Comparison of ENCODE assay signal across 9 cellular contexts in the genomic region with DNA sequence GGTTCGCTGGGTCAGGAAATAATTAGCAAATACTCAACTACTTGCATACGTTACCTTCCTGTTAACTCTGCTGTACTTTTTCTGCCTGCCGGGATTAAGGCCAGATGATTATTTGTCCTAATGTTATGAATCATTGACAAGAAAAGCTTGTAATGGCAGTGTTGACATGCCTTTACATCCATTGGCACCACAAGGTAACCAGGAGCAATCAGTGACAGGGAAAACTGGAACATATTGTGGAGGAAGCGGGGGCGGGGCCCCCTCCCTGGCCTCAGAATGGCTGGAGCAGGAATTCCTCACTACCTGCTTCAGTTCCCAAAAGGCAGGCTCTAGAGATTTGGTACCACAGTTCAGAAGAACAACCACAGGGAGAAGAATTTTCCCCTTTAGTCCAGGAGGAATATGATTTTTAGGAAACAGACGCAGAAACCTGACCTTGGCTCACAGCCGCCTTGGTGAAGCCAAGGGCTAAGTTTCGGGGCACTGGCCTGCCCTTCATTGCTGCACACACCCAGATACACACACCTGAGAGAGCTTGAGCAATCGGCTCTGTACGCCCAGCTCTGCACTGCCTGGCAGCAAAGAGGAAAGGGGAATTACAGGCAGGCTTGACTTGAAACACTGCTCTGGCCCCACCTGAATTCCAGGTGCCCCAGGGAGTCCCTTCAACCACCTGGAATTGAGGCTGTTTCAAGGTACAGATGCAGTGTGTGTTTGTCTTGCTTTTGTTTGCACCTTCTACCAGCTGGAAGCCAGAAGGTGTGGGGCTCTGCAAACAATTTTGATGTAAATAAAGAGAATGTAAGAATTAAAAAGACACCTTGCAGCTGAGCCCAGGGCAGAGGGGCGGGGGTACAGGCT.
DNase-seq lines count a peak whose midpoint lies in the region; TF ChIP-seq lines count a peak whose summit lies in the region.
"Had no signal": no experiment of that assay in that cellular context is flagged by ENCODE, and none has a peak within 500 bp of the region (broad histone marks: within the 10 kb centered on the region; RNA-seq: fewer than 3 reads in every experiment).

No MANE protein-coding gene starts in this region.

- WGBS in transverse colon (ENCODE audit: low coverage in 1 of 2), 2 donors, result 26 to 44% methylated on average over 4 to 11 of the region's 11 CpGs

- H2AFZ ChIP-seq in Loucy (ENCODE audit: low read length), result peak overlapping the region; percentile 31; the same call in 1 of the 2 replicates

- no peaks in the 10 kb centered on the region for H3K79me2 ChIP-seq in Loucy (ENCODE audit: insufficient read depth, low read length)

- no peaks in the 10 kb centered on the region for H3K9me2 ChIP-seq in Loucy (replicated peaks; ENCODE audit: low read depth, low read length)

- H3K36me3 ChIP-seq in Loucy (ENCODE audit: insufficient read depth, low read length), result no peaks in the 10 kb centered on the region
- H3K36me3 ChIP-seq in Peyer's patch, result no peaks in the 10 kb centered on the region
- H3K36me3 ChIP-seq in iPS-15b (ENCODE audit: control insufficient read depth, insufficient read depth, low read length), result no peaks in the 10 kb centered on the region
- H3K36me3 ChIP-seq in transverse colon, result no peaks in the 10 kb centered on the region

- no peaks in the 10 kb centered on the region for H3F3A ChIP-seq in Loucy (ENCODE audit: low read depth)

- H3K27ac ChIP-seq in Peyer's patch (peak overlapping the region in 2 of 4 donors; percentile 78 to 83), transverse colon (peak overlapping the region; percentile 67 to 89 (median 89))

- H3K9me3 ChIP-seq in Loucy (ENCODE audit: insufficient read depth, low read depth, low read length) (no peaks in the 10 kb centered on the region), Peyer's patch (no peaks in the 10 kb centered on the region), iPS-15b (ENCODE audit: control insufficient read depth, insufficient read depth, low read length) (no peaks in the 10 kb centered on the region), transverse colon (no peaks in the 10 kb centered on the region)

- peak in 2 of 3 donors; percentile 75 for DNase-seq in Peyer's patch
- DNase-seq in transverse colon, result peak; percentile 83
- no peak for DNase-seq in NCI-H446 (lab: John Stamatoyannopoulos, UW)
- DNase-seq in activated naive CD4-positive, alpha-beta T cell (lab: John Stamatoyannopoulos, UW), result no peak
- no peak for DNase-seq in midbrain (lab: John Stamatoyannopoulos, UW)
- DNase-seq in stimulated activated CD4-positive, alpha-beta T cell treated with anti-CD3 and anti-CD28 coated beads, Interleukin-1b, Interleukin-23, amount 100 ng/mL, for 48 hours, result no peak
- DNase-seq: NK-92 treated with Interleukin-12 subunit alpha and Interleukin-12 subunit beta, amount 100 ng/mL, for 24 hours had no signal

- no peak overlapping the region for H3K9ac ChIP-seq in Loucy (ENCODE audit: low read depth, low read length, poor library complexity, severe bottlenecking)
- peak overlapping the region; percentile 61 for H3K9ac ChIP-seq in iPS-15b (ENCODE audit: low read depth, low read length)

- no peaks in the 10 kb centered on the region for H4K20me1 ChIP-seq in Loucy (ENCODE audit: insufficient read depth, low read length, poor library complexity, severe bottlenecking)

- intact Hi-C loops in transverse colon (cut with DNase I; ENCODE audit: low total_unique reads), result no loop called here

- H3K4me1 ChIP-seq in Loucy (ENCODE audit: insufficient read depth, low read length, poor library complexity, severe bottlenecking) (peaks cover 64% of the 10 kb centered on the region), Peyer's patch (peaks cover 0 to 12% (median 0%) of the 10 kb centered on the region in 4 donors), iPS-15b (ENCODE audit: control insufficient read depth, insufficient read depth, low read length) (peaks cover 18% of the 10 kb centered on the region), transverse colon (peaks cover 8 to 70% (median 48%) of the 10 kb centered on the region in 4 donors)

- TF ChIP-seq EP300 in transverse colon (IDR thresholded peaks at IDR 0.05; ENCODE audit: low read depth), result no peak

- in situ Hi-C loops in transverse colon (cut with MboI; ENCODE audit: low pct_ligation_motif_present in 1 of 4, low pct_unique_long_range_greater_than_20kb in 1 of 4, low sequenced_read_pairs in 3 of 4), result no loop called here

- no peak overlapping the region for H3K4me3 ChIP-seq in Loucy (ENCODE audit: low read length, poor library complexity, severe bottlenecking)
- H3K4me3 ChIP-seq in Peyer's patch, result peak overlapping the region in 1 of 4 donors; percentile 14
- peak overlapping the region; percentile 23 for H3K4me3 ChIP-seq in iPS-15b (ENCODE audit: low read depth, low read length)
- H3K4me3 ChIP-seq in transverse colon, result peak overlapping the region in 1 of 4 donors; percentile 12

- TF ChIP-seq CTCF in Loucy (conservative IDR thresholded peaks at IDR 0.05; ENCODE audit: low read length) (no peak), Peyer's patch (IDR thresholded peaks at IDR 0.05) (no peak), transverse colon (IDR thresholded peaks at IDR 0.05) (no peak)

- no peaks in the 10 kb centered on the region for H3K27me3 ChIP-seq in Loucy (ENCODE audit: insufficient read depth, low read length, poor library complexity, severe bottlenecking)
- H3K27me3 ChIP-seq in Peyer's patch, result no peaks in the 10 kb centered on the region
- peaks cover 4% of the 10 kb centered on the region for H3K27me3 ChIP-seq in iPS-15b (ENCODE audit: control insufficient read depth, insufficient read depth, low read length)
- no peaks in the 10 kb centered on the region for H3K27me3 ChIP-seq in transverse colon

- no peak overlapping the region for H3K4me2 ChIP-seq in Loucy (ENCODE audit: low read depth, low read length, poor library complexity, severe bottlenecking)

- TF ChIP-seq POLR2A in Peyer's patch (IDR thresholded peaks at IDR 0.05) (no peak), transverse colon (IDR thresholded peaks at IDR 0.05) (peak; percentile 17)

Comparison
In these comparisons a context has a peak if more than half of its experiments do, and no peak if none do; other contexts are left out.
1. DNase-seq: peak in Peyer's patch (2 of 3) and transverse colon (single experiment); none in NCI-H446 (0 of 2), activated naive CD4-positive, alpha-beta T cell (0 of 4), midbrain (single experiment) and stimulated activated CD4-positive, alpha-beta T cell treated with anti-CD3 and anti-CD28 coated beads, Interleukin-1b, Interleukin-23, amount 100 ng/mL, for 48 hours (single experiment).